Comparison of ENCODE assay signal across 16 cellular contexts in the genomic region with DNA sequence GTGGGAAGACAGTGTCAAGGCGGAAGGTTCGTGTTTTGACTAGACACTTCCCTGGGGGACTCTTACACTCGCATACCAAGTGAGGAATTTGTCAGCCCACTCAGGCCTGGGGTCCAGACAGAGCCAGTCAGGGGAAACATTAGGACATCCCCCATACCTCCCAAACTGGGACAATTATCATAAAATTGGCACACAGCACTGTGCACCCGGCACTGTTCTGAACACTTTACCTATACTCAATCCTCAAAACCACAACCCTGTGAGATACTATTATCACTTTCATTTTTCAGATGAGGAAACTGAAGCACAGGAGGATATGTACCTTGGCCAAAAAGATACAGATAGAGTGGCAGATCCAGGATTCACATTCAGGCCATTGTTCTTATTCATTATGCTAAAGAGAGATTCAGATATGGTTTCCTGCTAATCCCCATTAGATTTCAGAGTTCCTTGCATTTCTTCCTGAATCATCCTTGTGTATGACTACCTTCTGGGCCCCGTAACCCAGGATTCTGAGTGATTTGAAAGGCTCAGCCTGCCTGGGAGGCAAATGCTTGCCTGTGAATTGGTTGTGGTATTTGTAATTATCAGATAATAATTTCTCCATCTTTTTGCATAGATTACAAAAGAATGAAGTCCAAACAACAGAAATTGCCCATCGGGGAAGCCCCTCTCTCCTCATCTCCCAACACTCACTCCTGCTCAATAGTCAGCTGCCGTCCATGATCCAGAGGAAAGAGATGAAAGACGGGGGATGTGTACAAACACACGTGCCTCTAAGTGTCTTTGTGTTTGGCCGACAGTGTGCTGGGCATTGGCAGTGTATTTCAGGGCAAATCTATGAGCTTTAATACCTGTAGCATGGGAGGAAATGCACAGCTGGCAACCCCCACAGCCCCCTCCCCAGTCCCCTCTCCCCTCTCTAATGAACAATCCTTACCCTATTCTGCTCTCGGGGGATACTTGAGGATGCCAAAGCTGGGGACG. TPM values are rescaled to one million over a fixed set of nuclear protein-coding genes. Genes with fewer than 3 reads are reported as not detected.
DNase-seq lines count a peak whose midpoint lies in the region; ATAC-seq and TF ChIP-seq lines count a peak whose summit lies in the region.
"Had no signal": no experiment of that assay in that cellular context is flagged by ENCODE, and none has a peak within 500 bp of the region (broad histone marks: within the 10 kb centered on the region; RNA-seq: fewer than 3 reads in every experiment).

No MANE protein-coding gene starts in this region.

- TF ChIP-seq POLR2A in Peyer's patch (IDR thresholded peaks at IDR 0.05), result no peak

- TF ChIP-seq CTCF in Peyer's patch (IDR thresholded peaks at IDR 0.05), result no peak

- H3K36me3 ChIP-seq in Peyer's patch, result no peaks in the 10 kb centered on the region

- DNase-seq in NCI-H2227 (lab: John Stamatoyannopoulos, UW; ENCODE audit: unreplicated experiment) (peak; percentile 5), NCI-H2227 treated with DMSO at 0.1 percent for 48 hours (lab: John Stamatoyannopoulos, UW) (no peak), Peyer's patch (peak in 2 of 3 donors; percentile 1), Kasumi-1 (lab: John Stamatoyannopoulos, UW) (no peak), DMS79 treated with DMSO at 0.1 percent for 48 hours (lab: John Stamatoyannopoulos, UW) (no peak)
- DNase-seq in naive thymus-derived CD8-positive, alpha-beta T cell, result peak in 1 of 10 donors; percentile 22
- DNase-seq in activated CD8-positive, alpha-beta memory T cell treated with anti-CD3 and anti-CD28 coated beads for 24 hours, result no peak
- DNase-seq: 8988T; activated CD8-positive, alpha-beta memory T cell treated with anti-CD3 and anti-CD28 coated beads, Interleukin-2, amount 50 U/mL, for 4 hours; DND-41; NCI-H524 treated with DMSO at 0.1 percent for 48 hours; SK-N-SH had no signal

- peaks cover 0 to 11% (median 0%) of the 10 kb centered on the region in 5 donors for H3K27me3 Mint-ChIP-seq in naive thymus-derived CD8-positive, alpha-beta T cell

- no peaks in the 10 kb centered on the region for H3K36me3 Mint-ChIP-seq in naive thymus-derived CD8-positive, alpha-beta T cell

- H3K4me1 ChIP-seq in Peyer's patch, result peaks cover 0 to 16% (median 5%) of the 10 kb centered on the region in 4 donors

- peak; percentile 60 for ATAC-seq in GM21717 (IDR thresholded peaks at IDR 0.05; ENCODE audit: unreplicated experiment)
- ATAC-seq in naive thymus-derived CD8-positive, alpha-beta T cell, result peak in 1 of 2 donors; percentile 36

- H3K4me3 ChIP-seq in Peyer's patch, result no peak overlapping the region

- H3K27ac ChIP-seq in Peyer's patch, result no peak overlapping the region

- peak overlapping the region in 5 of 10 donors; percentile 7 to 43 (median 27) for H3K4me3 Mint-ChIP-seq in naive thymus-derived CD8-positive, alpha-beta T cell

- peak overlapping the region; percentile 59 to 90 (median 76) for H3K27ac Mint-ChIP-seq in naive thymus-derived CD8-positive, alpha-beta T cell

- no peaks in the 10 kb centered on the region for H3K9me3 ChIP-seq in Peyer's patch
- H3K9me3 ChIP-seq: SK-N-SH had no signal

- H3K9me3 Mint-ChIP-seq in naive thymus-derived CD8-positive, alpha-beta T cell, result no peaks in the 10 kb centered on the region

- POLR2A ChIA-PET in naive thymus-derived CD8-positive, alpha-beta T cell (lab: Charles Lee), result interaction anchor here (1.0 to 1.4 kb wide), 2 partner anchors 51 to 100 kb away, joined by 4 read pairs; a partner anchor contains a TSS

- peaks cover 19 to 35% (median 29%) of the 10 kb centered on the region in 4 donors for H3K4me1 Mint-ChIP-seq in naive thymus-derived CD8-positive, alpha-beta T cell

- no peaks in the 10 kb centered on the region for H3K27me3 ChIP-seq in Peyer's patch

RNA-seq across cellular contexts. Expression of a gene that starts 4.6 kb away (rescaled TPM):
- 10 to 100 TPM in 1 of 4 donors, 1 to 10 TPM in 2, not detected in 1; 9.6 to 13.8 (median 9.9) TPM for total RNA-seq in Peyer's patch
- not detected for total RNA-seq in naive thymus-derived CD8-positive, alpha-beta T cell
- not detected for polyA plus RNA-seq in naive thymus-derived CD8-positive, alpha-beta T cell
- total RNA-seq: chondrocyte had no signal
- polyA plus RNA-seq: SK-N-SH had no signal

RNA-seq across cellular contexts. Expression of a gene that starts 5.4 kb away (rescaled TPM):
- total RNA-seq in Peyer's patch, result 1 to 10 TPM; 3.2 to 9.1 (median 5.5) TPM
- 10 to 100 TPM; 10.6 to 11.2 TPM for total RNA-seq in naive thymus-derived CD8-positive, alpha-beta T cell
- 1 to 10 TPM; 1.7 to 2.8 (median 1.9) TPM for polyA plus RNA-seq in naive thymus-derived CD8-positive, alpha-beta T cell

RNA-seq across cellular contexts. Expression of a gene that starts 38.2 kb away (rescaled TPM):
- total RNA-seq in Peyer's patch, result 1,000 to 10,000 TPM in 1 of 4 donors, 100 to 1,000 TPM in 2, 10 to 100 TPM in 1; 94.1 to 1,001 (median 802) TPM
- 1 to 10 TPM in 1 of 2 experiments, under 1 TPM in 1; 0.39 to 1.1 TPM for total RNA-seq in naive thymus-derived CD8-positive, alpha-beta T cell
- under 1 TPM in 1 of 3 donors, not detected in 2; 0.05 TPM for polyA plus RNA-seq in naive thymus-derived CD8-positive, alpha-beta T cell
- total RNA-seq: chondrocyte had no signal
- polyA plus RNA-seq: neural cell, SK-N-SH had no signal

RNA-seq across cellular contexts. Expression of a gene that starts 54.3 kb away (rescaled TPM):
- 1 to 10 TPM in 2 of 4 donors, not detected in 2; 1.1 to 1.2 TPM for total RNA-seq in Peyer's patch
- total RNA-seq in naive thymus-derived CD8-positive, alpha-beta T cell, result 1 to 10 TPM; 1.6 to 1.7 TPM
- polyA plus RNA-seq in naive thymus-derived CD8-positive, alpha-beta T cell, result under 1 TPM in 1 of 3 donors, not detected in 2; 0.08 TPM
- total RNA-seq: chondrocyte, LHCN-M2 had no signal

Comparison
In these comparisons a context has a peak if more than half of its experiments do, and no peak if none do; other contexts are left out.
1. DNase-seq: peak in NCI-H2227 (single experiment) and Peyer's patch (2 of 3); none in NCI-H2227 treated with DMSO at 0.1 percent for 48 hours (single experiment), Kasumi-1 (0 of 2), activated CD8-positive, alpha-beta memory T cell treated with anti-CD3 and anti-CD28 coated beads for 24 hours (single experiment) and DMS79 treated with DMSO at 0.1 percent for 48 hours (single experiment).
2. RNA of a gene that starts 38.2 kb away (total RNA-seq): 94.1 to 1,001 TPM in Peyer's patch; 0.39 to 1.1 TPM in naive thymus-derived CD8-positive, alpha-beta T cell; every median in the first group is over 10 times any median in the second.